ENCODE assay signal across 1 cellular context in genomic region chr1:19436716-19437476, GRCh38.
TF ChIP-seq lines count a peak whose summit lies in the region.

No MANE protein-coding gene starts in this region.

TF ChIP-seq in HepG2, 621 proteins besides CTCF, POLR2A, EP300 and RAD21 (continued from another document and continues in another):
- TF ChIP-seq, protein P1, sequence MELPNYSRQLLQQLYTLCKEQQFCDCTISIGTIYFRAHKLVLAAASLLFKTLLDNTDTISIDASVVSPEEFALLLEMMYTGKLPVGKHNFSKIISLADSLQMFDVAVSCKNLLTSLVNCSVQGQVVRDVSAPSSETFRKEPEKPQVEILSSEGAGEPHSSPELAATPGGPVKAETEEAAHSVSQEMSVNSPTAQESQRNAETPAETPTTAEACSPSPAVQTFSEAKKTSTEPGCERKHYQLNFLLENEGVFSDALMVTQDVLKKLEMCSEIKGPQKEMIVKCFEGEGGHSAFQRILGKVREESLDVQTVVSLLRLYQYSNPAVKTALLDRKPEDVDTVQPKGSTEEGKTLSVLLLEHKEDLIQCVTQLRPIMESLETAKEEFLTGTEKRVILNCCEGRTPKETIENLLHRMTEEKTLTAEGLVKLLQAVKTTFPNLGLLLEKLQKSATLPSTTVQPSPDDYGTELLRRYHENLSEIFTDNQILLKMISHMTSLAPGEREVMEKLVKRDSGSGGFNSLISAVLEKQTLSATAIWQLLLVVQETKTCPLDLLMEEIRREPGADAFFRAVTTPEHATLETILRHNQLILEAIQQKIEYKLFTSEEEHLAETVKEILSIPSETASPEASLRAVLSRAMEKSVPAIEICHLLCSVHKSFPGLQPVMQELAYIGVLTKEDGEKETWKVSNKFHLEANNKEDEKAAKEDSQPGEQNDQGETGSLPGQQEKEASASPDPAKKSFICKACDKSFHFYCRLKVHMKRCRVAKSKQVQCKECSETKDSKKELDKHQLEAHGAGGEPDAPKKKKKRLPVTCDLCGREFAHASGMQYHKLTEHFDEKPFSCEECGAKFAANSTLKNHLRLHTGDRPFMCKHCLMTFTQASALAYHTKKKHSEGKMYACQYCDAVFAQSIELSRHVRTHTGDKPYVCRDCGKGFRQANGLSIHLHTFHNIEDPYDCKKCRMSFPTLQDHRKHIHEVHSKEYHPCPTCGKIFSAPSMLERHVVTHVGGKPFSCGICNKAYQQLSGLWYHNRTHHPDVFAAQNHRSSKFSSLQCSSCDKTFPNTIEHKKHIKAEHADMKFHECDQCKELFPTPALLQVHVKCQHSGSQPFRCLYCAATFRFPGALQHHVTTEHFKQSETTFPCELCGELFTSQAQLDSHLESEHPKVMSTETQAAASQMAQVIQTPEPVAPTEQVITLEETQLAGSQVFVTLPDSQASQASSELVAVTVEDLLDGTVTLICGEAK (IDR thresholded peaks at IDR 0.05): no peak
- TF ChIP-seq, protein P1 (CRISPR knock-in tag; IDR thresholded peaks at IDR 0.05): no peak
- TF ChIP-seq, protein P2, sequence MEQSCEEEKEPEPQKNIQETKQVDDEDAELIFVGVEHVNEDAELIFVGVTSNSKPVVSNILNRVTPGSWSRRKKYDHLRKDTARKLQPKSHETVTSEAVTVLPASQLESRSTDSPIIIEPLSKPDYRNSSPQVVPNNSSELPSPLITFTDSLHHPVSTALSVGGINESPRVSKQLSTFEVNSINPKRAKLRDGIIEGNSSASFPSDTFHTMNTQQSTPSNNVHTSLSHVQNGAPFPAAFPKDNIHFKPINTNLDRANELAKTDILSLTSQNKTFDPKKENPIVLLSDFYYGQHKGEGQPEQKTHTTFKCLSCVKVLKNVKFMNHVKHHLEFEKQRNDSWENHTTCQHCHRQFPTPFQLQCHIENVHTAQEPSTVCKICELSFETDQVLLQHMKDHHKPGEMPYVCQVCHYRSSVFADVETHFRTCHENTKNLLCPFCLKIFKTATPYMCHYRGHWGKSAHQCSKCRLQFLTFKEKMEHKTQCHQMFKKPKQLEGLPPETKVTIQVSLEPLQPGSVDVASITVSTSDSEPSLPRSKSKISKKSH (CRISPR knock-in tag; IDR thresholded peaks at IDR 0.05; ENCODE audit: borderline replicate concordance): no peak
- TF ChIP-seq DR1 (CRISPR knock-in tag; IDR thresholded peaks at IDR 0.05) (no peak), NFKBIZ (CRISPR knock-in tag; IDR thresholded peaks at IDR 0.05) (no peak; the same call in 1 of the 2 replicates), KDM4B (CRISPR knock-in tag; IDR thresholded peaks at IDR 0.05) (0 out of 2 replicates have a peak, but pooled peaks have one; percentile 54), PHF20 (CRISPR knock-in tag; IDR thresholded peaks at IDR 0.05) (no peak), TBX3 (IDR thresholded peaks at IDR 0.05; ENCODE audit: borderline replicate concordance) (peak; percentile 15; the same call in 1 of the 2 replicates), MZF1 (CRISPR knock-in tag; IDR thresholded peaks at IDR 0.05; ENCODE audit: borderline replicate concordance) (no peak), TMF1 (CRISPR knock-in tag; IDR thresholded peaks at IDR 0.05; ENCODE audit: low read depth) (no peak), PLSCR1 (CRISPR knock-in tag; IDR thresholded peaks at IDR 0.05; ENCODE audit: borderline replicate concordance) (no peak), ZNF781 (CRISPR knock-in tag; IDR thresholded peaks at IDR 0.05; ENCODE audit: borderline replicate concordance, not compliant biosample characterization) (no peak), ZNF446 (CRISPR knock-in tag; IDR thresholded peaks at IDR 0.05) (no peak), ARNTL (CRISPR knock-in tag; IDR thresholded peaks at IDR 0.05) (no peak), MAF1 (CRISPR knock-in tag; IDR thresholded peaks at IDR 0.05; ENCODE audit: borderline replicate concordance) (no peak), MEIS2 (CRISPR knock-in tag; IDR thresholded peaks at IDR 0.05) (no peak), ZNF703 (CRISPR knock-in tag; IDR thresholded peaks at IDR 0.05; ENCODE audit: borderline replicate concordance) (no peak), ZEB1 (IDR thresholded peaks at IDR 0.05; ENCODE audit: insufficient replicate concordance, low read depth) (peak; percentile 38), FOXA3 (CRISPR knock-in tag; IDR thresholded peaks at IDR 0.05) (peak; percentile 88), RBM39 (IDR thresholded peaks at IDR 0.05; ENCODE audit: low read depth, low read length, poor library complexity, severe bottlenecking) (no peak), U2AF1 (optimal IDR thresholded peaks at IDR 0.05; ENCODE audit: low read depth, low read length) (no peak), ZSCAN22 (CRISPR knock-in tag; IDR thresholded peaks at IDR 0.05) (no peak), DBP (CRISPR knock-in tag; IDR thresholded peaks at IDR 0.05; ENCODE audit: not compliant biosample characterization) (no peak), PCBP1 (IDR thresholded peaks at IDR 0.05; ENCODE audit: borderline replicate concordance, low read depth, low read length) (no peak), ZNF274 (CRISPR knock-in tag; IDR thresholded peaks at IDR 0.05) (no peak), CBX5 (CRISPR knock-in tag; IDR thresholded peaks at IDR 0.05; ENCODE audit: borderline replicate concordance) (0 out of 2 replicates have a peak, but pooled peaks have one; percentile 50), MYC (CRISPR knock-in tag; IDR thresholded peaks at IDR 0.05; ENCODE audit: borderline replicate concordance) (peak; percentile 29; the same call in 1 of the 2 replicates), ISL2 (CRISPR knock-in tag; IDR thresholded peaks at IDR 0.05) (peak; percentile 92), ZBTB1 (CRISPR knock-in tag; IDR thresholded peaks at IDR 0.05; ENCODE audit: borderline replicate concordance) (no peak), MXD1 (CRISPR knock-in tag; IDR thresholded peaks at IDR 0.05) (no peak), SALL2 (CRISPR knock-in tag; IDR thresholded peaks at IDR 0.05) (no peak), AKAP8 (CRISPR knock-in tag; IDR thresholded peaks at IDR 0.05) (no peak), ATF7 (IDR thresholded peaks at IDR 0.05) (no peak), ATF7 (CRISPR knock-in tag; IDR thresholded peaks at IDR 0.05) (no peak)
- TF ChIP-seq, protein P3, sequence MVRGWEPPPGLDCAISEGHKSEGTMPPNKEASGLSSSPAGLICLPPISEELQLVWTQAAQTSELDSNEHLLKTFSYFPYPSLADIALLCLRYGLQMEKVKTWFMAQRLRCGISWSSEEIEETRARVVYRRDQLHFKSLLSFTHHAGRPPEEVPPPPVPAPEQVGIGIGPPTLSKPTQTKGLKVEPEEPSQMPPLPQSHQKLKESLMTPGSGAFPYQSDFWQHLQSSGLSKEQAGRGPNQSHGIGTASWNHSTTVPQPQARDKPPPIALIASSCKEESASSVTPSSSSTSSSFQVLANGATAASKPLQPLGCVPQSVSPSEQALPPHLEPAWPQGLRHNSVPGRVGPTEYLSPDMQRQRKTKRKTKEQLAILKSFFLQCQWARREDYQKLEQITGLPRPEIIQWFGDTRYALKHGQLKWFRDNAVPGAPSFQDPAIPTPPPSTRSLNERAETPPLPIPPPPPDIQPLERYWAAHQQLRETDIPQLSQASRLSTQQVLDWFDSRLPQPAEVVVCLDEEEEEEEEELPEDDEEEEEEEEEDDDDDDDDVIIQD (CRISPR knock-in tag; IDR thresholded peaks at IDR 0.05; ENCODE audit: low read depth): peak; percentile 75
- TF ChIP-seq, protein P4, sequence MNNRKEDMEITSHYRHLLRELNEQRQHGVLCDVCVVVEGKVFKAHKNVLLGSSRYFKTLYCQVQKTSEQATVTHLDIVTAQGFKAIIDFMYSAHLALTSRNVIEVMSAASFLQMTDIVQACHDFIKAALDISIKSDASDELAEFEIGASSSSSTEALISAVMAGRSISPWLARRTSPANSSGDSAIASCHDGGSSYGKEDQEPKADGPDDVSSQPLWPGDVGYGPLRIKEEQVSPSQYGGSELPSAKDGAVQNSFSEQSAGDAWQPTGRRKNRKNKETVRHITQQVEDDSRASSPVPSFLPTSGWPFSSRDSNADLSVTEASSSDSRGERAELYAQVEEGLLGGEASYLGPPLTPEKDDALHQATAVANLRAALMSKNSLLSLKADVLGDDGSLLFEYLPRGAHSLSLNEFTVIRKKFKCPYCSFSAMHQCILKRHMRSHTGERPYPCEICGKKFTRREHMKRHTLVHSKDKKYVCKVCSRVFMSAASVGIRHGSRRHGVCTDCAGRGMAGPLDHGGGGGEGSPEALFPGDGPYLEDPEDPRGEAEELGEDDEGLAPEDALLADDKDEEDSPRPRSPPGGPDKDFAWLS (CRISPR knock-in tag; IDR thresholded peaks at IDR 0.05; ENCODE audit: borderline replicate concordance): no peak
- TF ChIP-seq, protein P5, sequence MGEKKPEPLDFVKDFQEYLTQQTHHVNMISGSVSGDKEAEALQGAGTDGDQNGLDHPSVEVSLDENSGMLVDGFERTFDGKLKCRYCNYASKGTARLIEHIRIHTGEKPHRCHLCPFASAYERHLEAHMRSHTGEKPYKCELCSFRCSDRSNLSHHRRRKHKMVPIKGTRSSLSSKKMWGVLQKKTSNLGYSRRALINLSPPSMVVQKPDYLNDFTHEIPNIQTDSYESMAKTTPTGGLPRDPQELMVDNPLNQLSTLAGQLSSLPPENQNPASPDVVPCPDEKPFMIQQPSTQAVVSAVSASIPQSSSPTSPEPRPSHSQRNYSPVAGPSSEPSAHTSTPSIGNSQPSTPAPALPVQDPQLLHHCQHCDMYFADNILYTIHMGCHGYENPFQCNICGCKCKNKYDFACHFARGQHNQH (CRISPR knock-in tag; IDR thresholded peaks at IDR 0.05): peak; percentile 83; the same call in 1 of the 2 replicates
- TF ChIP-seq, protein P6, sequence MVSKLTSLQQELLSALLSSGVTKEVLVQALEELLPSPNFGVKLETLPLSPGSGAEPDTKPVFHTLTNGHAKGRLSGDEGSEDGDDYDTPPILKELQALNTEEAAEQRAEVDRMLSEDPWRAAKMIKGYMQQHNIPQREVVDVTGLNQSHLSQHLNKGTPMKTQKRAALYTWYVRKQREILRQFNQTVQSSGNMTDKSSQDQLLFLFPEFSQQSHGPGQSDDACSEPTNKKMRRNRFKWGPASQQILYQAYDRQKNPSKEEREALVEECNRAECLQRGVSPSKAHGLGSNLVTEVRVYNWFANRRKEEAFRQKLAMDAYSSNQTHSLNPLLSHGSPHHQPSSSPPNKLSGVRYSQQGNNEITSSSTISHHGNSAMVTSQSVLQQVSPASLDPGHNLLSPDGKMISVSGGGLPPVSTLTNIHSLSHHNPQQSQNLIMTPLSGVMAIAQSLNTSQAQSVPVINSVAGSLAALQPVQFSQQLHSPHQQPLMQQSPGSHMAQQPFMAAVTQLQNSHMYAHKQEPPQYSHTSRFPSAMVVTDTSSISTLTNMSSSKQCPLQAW (CRISPR knock-in tag; IDR thresholded peaks at IDR 0.05): peak; percentile 81
- TF ChIP-seq, protein P7, sequence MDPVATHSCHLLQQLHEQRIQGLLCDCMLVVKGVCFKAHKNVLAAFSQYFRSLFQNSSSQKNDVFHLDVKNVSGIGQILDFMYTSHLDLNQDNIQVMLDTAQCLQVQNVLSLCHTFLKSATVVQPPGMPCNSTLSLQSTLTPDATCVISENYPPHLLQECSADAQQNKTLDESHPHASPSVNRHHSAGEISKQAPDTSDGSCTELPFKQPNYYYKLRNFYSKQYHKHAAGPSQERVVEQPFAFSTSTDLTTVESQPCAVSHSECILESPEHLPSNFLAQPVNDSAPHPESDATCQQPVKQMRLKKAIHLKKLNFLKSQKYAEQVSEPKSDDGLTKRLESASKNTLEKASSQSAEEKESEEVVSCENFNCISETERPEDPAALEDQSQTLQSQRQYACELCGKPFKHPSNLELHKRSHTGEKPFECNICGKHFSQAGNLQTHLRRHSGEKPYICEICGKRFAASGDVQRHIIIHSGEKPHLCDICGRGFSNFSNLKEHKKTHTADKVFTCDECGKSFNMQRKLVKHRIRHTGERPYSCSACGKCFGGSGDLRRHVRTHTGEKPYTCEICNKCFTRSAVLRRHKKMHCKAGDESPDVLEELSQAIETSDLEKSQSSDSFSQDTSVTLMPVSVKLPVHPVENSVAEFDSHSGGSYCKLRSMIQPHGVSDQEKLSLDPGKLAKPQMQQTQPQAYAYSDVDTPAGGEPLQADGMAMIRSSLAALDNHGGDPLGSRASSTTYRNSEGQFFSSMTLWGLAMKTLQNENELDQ (CRISPR knock-in tag; IDR thresholded peaks at IDR 0.05; ENCODE audit: borderline replicate concordance): no peak
